Comparison of ENCODE assay signal across 14 cellular contexts in the genomic region with DNA sequence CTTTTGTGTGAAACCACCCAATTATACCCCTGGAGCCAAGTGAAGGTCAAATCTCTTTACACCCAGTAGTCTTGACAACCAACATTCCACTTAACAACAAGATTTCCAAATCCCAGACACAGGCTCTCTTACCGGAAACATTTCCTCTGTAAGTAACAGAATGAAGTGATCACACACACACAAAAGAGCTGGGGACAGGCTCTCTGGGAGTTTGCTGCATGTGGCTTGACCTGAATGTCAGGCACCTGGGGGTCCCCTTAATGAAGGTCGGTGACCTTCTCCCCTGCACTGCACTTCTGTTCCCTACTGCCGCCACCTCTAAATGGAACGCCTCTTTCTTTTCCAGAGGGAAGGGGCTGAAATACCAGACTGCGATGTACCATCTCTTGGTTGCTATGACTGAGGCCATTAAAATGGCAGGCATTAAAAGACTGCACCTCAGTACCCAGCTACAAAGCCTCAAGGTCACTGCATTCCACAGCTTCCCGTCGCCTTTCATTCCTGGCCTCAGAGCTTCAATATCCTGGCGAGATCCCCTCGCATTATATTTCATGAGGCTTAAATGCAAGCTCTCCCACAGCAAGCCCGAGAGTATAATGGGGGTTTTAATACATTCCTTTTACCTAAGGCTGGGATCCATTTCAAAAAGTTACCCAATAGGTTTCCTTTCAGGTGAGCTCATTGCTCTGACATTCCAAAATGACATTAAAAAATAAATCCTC.
DNase-seq lines count a peak whose midpoint lies in the region; ATAC-seq and TF ChIP-seq lines count a peak whose summit lies in the region.
"Had no signal": no experiment of that assay in that cellular context is flagged by ENCODE, and none has a peak within 500 bp of the region (broad histone marks: within the 10 kb centered on the region; RNA-seq: fewer than 3 reads in every experiment).

No MANE protein-coding gene starts in this region.

- H3K9ac ChIP-seq in mammary epithelial cell (ENCODE audit: insufficient read depth, low read length) (no peak overlapping the region), rectal smooth muscle tissue (ENCODE audit: low read length) (no peak overlapping the region)
- H3K9ac ChIP-seq: BLaER1 treated with 17β-estradiol and CSF1 and Interleukin-3, amounts not matched to agents 10 nM and 100 nM had no signal

- dilution Hi-C loops in mammary epithelial cell (cut with HindIII; ENCODE audit: low sequenced_read_pairs), result no loop called here

- in situ Hi-C loops in mammary epithelial cell (cut with MboI; ENCODE audit: low sequenced_read_pairs in 2 of 2), result no loop called here

- H3K27ac ChIP-seq in mammary epithelial cell (ENCODE audit: insufficient read depth, low read depth, low read length) (peak overlapping the region; percentile 15), rectal smooth muscle tissue (ENCODE audit: low read depth, low read length) (peak overlapping the region; percentile 82)
- H3K27ac ChIP-seq: BLaER1 treated with 17β-estradiol and CSF1 and Interleukin-3, amounts not matched to agents 10 nM and 100 nM; PC-9; WERI-Rb-1 had no signal

- no peaks in the 10 kb centered on the region for H3K79me2 ChIP-seq in mammary epithelial cell (ENCODE audit: insufficient read depth, low read length)

- intact Hi-C loops in mammary epithelial cell (cut with micrococcal nuclease), result no loop called here

- H2AFZ ChIP-seq in mammary epithelial cell (ENCODE audit: low read depth, low read length), result peak overlapping the region; percentile 46
- H2AFZ ChIP-seq: PC-9 had no signal

- DNase-seq in Daoy (ENCODE audit: low read depth) (peak; percentile 20), mammary epithelial cell (peak; percentile 26), iPS DF 19.7 (ENCODE audit: low read depth, low spot score) (peak; percentile 35), NCI-H526 (lab: John Stamatoyannopoulos, UW) (no peak), NCI-H2107 treated with DMSO at 0.1 percent for 48 hours (lab: John Stamatoyannopoulos, UW; ENCODE audit: unreplicated experiment) (no peak)
- DNase-seq: activated effector memory CD4-positive, alpha-beta T cell treated with anti-CD3 and anti-CD28 coated beads, Interleukin-2, amount 50 U/mL, for 16 hours; glutamatergic neuron; PC-9; stimulated activated CD8-positive, alpha-beta memory T cell treated with anti-CD3 and anti-CD28 coated beads, Interleukin-4, amount 100 ng/mL, for 48 hours; WERI-Rb-1 had no signal

- H3K9me3 ChIP-seq in mammary epithelial cell (replicated peaks; ENCODE audit: insufficient read depth, low read length), result no peaks in the 10 kb centered on the region
- H3K9me3 ChIP-seq: BLaER1 treated with 17β-estradiol and CSF1 and Interleukin-3, amounts not matched to agents 10 nM and 100 nM had no signal

- peaks cover 40% of the 10 kb centered on the region for H3K4me1 ChIP-seq in mammary epithelial cell (ENCODE audit: insufficient read depth, low read length)
- H3K4me1 ChIP-seq in rectal smooth muscle tissue (ENCODE audit: control insufficient read depth, insufficient read depth, low read length), result peaks cover 28% of the 10 kb centered on the region
- H3K4me1 ChIP-seq: BLaER1 treated with 17β-estradiol and CSF1 and Interleukin-3, amounts not matched to agents 10 nM and 100 nM had no signal

- ATAC-seq in GM21786 (IDR thresholded peaks at IDR 0.05; ENCODE audit: unreplicated experiment) (no peak), GM21447 (IDR thresholded peaks at IDR 0.05; ENCODE audit: unreplicated experiment) (no peak)

- H3K4me3 ChIP-seq in mammary epithelial cell (replicated peaks in 1 of 3; ENCODE audit: insufficient read depth in 1 of 3, low read depth in 2 of 3, low read length in 3 of 3) (no peak overlapping the region), rectal smooth muscle tissue (ENCODE audit: low read length) (no peak overlapping the region)
- H3K4me3 ChIP-seq: BLaER1 treated with 17β-estradiol and CSF1 and Interleukin-3, amounts not matched to agents 10 nM and 100 nM; PC-9 had no signal

- no TSS peak for BruUV-seq in mammary epithelial cell (replicated peaks; lab: Mats Ljungman, UMichigan)

- H3K27me3 ChIP-seq in mammary epithelial cell (ENCODE audit: insufficient read depth, low read length), result no peaks in the 10 kb centered on the region
- no peaks in the 10 kb centered on the region for H3K27me3 ChIP-seq in rectal smooth muscle tissue (ENCODE audit: control insufficient read depth, insufficient read depth, low read length)
- H3K27me3 ChIP-seq: BLaER1 treated with 17β-estradiol and CSF1 and Interleukin-3, amounts not matched to agents 10 nM and 100 nM had no signal

- TF ChIP-seq CTCF in mammary epithelial cell (conservative IDR thresholded peaks at IDR 0.05 in 1 of 2, IDR thresholded peaks at IDR 0.05 in 1 of 2; ENCODE audit: extremely low read depth in 1 of 2, insufficient read depth in 1 of 2, low read depth in 1 of 2, low read length in 2 of 2), result no peak

- H4K20me1 ChIP-seq in mammary epithelial cell (ENCODE audit: insufficient read depth, low read length), result no peaks in the 10 kb centered on the region
- H4K20me1 ChIP-seq: BLaER1 treated with 17β-estradiol and CSF1 and Interleukin-3, amounts not matched to agents 10 nM and 100 nM had no signal

- peak overlapping the region; percentile 49 for H3K4me2 ChIP-seq in mammary epithelial cell (ENCODE audit: insufficient read depth, low read depth, low read length)
- H3K4me2 ChIP-seq: BLaER1 treated with 17β-estradiol and CSF1 and Interleukin-3, amounts not matched to agents 10 nM and 100 nM; PC-9 had no signal

- CTCF ChIA-PET in mammary epithelial cell (lab: Charles Lee; ENCODE audit: low non-redundant PET), result no interaction called here

- WGBS in mammary epithelial cell (ENCODE audit: low coverage, missing lambda C conversion rate), result 36% methylated on average over 9 of the region's 10 CpGs

- H3K36me3 ChIP-seq in mammary epithelial cell (ENCODE audit: insufficient read depth, low read length) (peaks cover 12% of the 10 kb centered on the region), rectal smooth muscle tissue (ENCODE audit: control insufficient read depth, insufficient read depth, low read length) (peaks cover 6% of the 10 kb centered on the region)
- H3K36me3 ChIP-seq: BLaER1 treated with 17β-estradiol and CSF1 and Interleukin-3, amounts not matched to agents 10 nM and 100 nM; WERI-Rb-1 had no signal

Comparison
In these comparisons a context has a peak if more than half of its experiments do, and no peak if none do; other contexts are left out.
1. DNase-seq: peak in Daoy (single experiment), mammary epithelial cell (single experiment) and iPS DF 19.7 (single experiment); none in NCI-H526 (0 of 2) and NCI-H2107 treated with DMSO at 0.1 percent for 48 hours (single experiment).